ENCODE assay signal across 8 cellular contexts in genomic region chr13:100514788-100515409, GRCh38.
DNase-seq lines count a peak whose midpoint lies in the region; ATAC-seq, FAIRE-seq and TF ChIP-seq lines count a peak whose summit lies in the region.

No MANE protein-coding gene starts in this region.

- H3K36me3 Mint-ChIP-seq in activated naive CD8-positive, alpha-beta T cell treated with anti-CD3 and anti-CD28 coated beads, Interleukin-2, amount 50 U/mL, for 24 hours (ENCODE audit: low read depth) = no peaks in the 10 kb centered on the region

- TF ChIP-seq POLR2A in GM12891 (IDR thresholded peaks at IDR 0.05; ENCODE audit: low read depth, low read length) (no peak), heart left ventricle (IDR thresholded peaks at IDR 0.05) (no peak)

- no peak overlapping the region for H3K4me3 Mint-ChIP-seq in activated naive CD8-positive, alpha-beta T cell treated with anti-CD3 and anti-CD28 coated beads, Interleukin-2, amount 50 U/mL, for 24 hours

- intact Hi-C loops in heart left ventricle (cut with DNase I) = loop anchor here (1.0 to 10.0 kb wide), 10 partner anchors 270 to 859 kb away; no protein-coding TSS in a partner anchor

- peaks cover 0 to 20% (median 5%) of the 10 kb centered on the region in 12 donors for H3K4me1 ChIP-seq in heart left ventricle

- H3K27me3 Mint-ChIP-seq in activated naive CD8-positive, alpha-beta T cell treated with anti-CD3 and anti-CD28 coated beads, Interleukin-2, amount 50 U/mL, for 24 hours = no peaks in the 10 kb centered on the region

- 0 to 5% (median 4%) methylated on average over 5 of the region's 5 CpGs for WGBS in heart left ventricle, 4 donors

- no peaks in the 10 kb centered on the region for H3K27me3 ChIP-seq in heart left ventricle

- no peak overlapping the region for H3K27ac ChIP-seq in heart left ventricle

- no peak overlapping the region for H3K4me3 ChIP-seq in heart left ventricle

- TF ChIP-seq CTCF in heart left ventricle (IDR thresholded peaks at IDR 0.05) = peak; percentile 83 to 96 (median 93)

- H3K36me3 ChIP-seq in heart left ventricle = peaks cover 0 to 12% (median 0%) of the 10 kb centered on the region in 9 donors

- DNase-seq in GM12891 (ENCODE audit: insufficient read length, low spot score) (peak; percentile 77), NCI-H128 (lab: John Stamatoyannopoulos, UW; ENCODE audit: unreplicated experiment) (peak; percentile 80), SW 1271 (lab: John Stamatoyannopoulos, UW) (peak; percentile 31 to 85), heart left ventricle (peak; percentile 71 to 85 (median 76)), retina (peak; percentile 91)
- DNase-seq in activated naive CD8-positive, alpha-beta T cell treated with anti-CD3 and anti-CD28 coated beads, Interleukin-2, amount 50 U/mL, for 24 hours = peak; percentile 76

- H3K9me3 Mint-ChIP-seq in activated naive CD8-positive, alpha-beta T cell treated with anti-CD3 and anti-CD28 coated beads, Interleukin-2, amount 50 U/mL, for 24 hours = no peaks in the 10 kb centered on the region

- ATAC-seq in HG02759 (IDR thresholded peaks at IDR 0.05; ENCODE audit: unreplicated experiment) (peak; percentile 97), heart left ventricle (peak; percentile 91 to 94 (median 92)), HG02840 (IDR thresholded peaks at IDR 0.05; ENCODE audit: low FRiP score, unreplicated experiment) (no peak)
- ATAC-seq in activated naive CD8-positive, alpha-beta T cell treated with anti-CD3 and anti-CD28 coated beads, Interleukin-2, amount 50 U/mL, for 24 hours = peak; percentile 86

- peak; percentile 90 for FAIRE-seq in GM12891 (lab: Jason Lieb, UNC)

- H3K4me1 Mint-ChIP-seq in activated naive CD8-positive, alpha-beta T cell treated with anti-CD3 and anti-CD28 coated beads, Interleukin-2, amount 50 U/mL, for 24 hours = peaks cover 2% of the 10 kb centered on the region

- no peaks in the 10 kb centered on the region for H3K9me3 ChIP-seq in heart left ventricle

- H3K27ac Mint-ChIP-seq in activated naive CD8-positive, alpha-beta T cell treated with anti-CD3 and anti-CD28 coated beads, Interleukin-2, amount 50 U/mL, for 24 hours = no peak overlapping the region

TF ChIP-seq in GM12891, 5 proteins besides CTCF, POLR2A, EP300 and RAD21:
- no peak for TF ChIP-seq POU2F2 (IDR thresholded peaks at IDR 0.05; ENCODE audit: low read depth, low read length)
- TF ChIP-seq PAX5 (IDR thresholded peaks at IDR 0.05; ENCODE audit: insufficient read depth, low read length, severe bottlenecking) = no peak
- TF ChIP-seq POLR2AphosphoS5 (IDR thresholded peaks at IDR 0.05; ENCODE audit: low read depth, low read length) = no peak
- TF ChIP-seq TAF1 (IDR thresholded peaks at IDR 0.05; ENCODE audit: low read depth, low read length) = no peak
- no peak for TF ChIP-seq SPI1 (IDR thresholded peaks at IDR 0.05; ENCODE audit: low read depth, low read length)
